15 cellular contexts compared by ENCODE assay signal in genomic region chr17:57924677-57925076, GRCh38. TPM values are rescaled to one million over a fixed set of nuclear protein-coding genes. Genes with fewer than 3 reads are reported as not detected.
A peak's percentile ranks its signal among the peaks of the same experiment; 100 is the strongest.
DNase-seq lines count a peak whose midpoint lies in the region; FAIRE-seq and TF ChIP-seq lines count a peak whose summit lies in the region.
"Had no signal": no experiment of that assay in that cellular context is flagged by ENCODE, and none has a peak within 500 bp of the region (broad histone marks: within the 10 kb centered on the region; RNA-seq: fewer than 3 reads in every experiment).

No MANE protein-coding gene starts in this region.

- peaks cover 3 to 11% (median 10%) of the 10 kb centered on the region in 3 donors for H3K27me3 Mint-ChIP-seq in immature natural killer cell (ENCODE audit: low read depth in 3 of 3)
- peaks cover 30% of the 10 kb centered on the region for H3K27me3 Mint-ChIP-seq in activated T-helper 1 cell treated with anti-CD3 and anti-CD28 coated beads, Interleukin-12 subunit alpha, Interleukin-12 subunit beta, Interleukin-2, Interleukin-4 antibody, amounts not matched to agents 30 ng/mL and 10 ng/mL and 1 ng/mL, durations not matched to agents 14 hours and 24 hours and 36 hours (ENCODE audit: insufficient read depth)

- no peaks in the 10 kb centered on the region for H3K36me3 Mint-ChIP-seq in immature natural killer cell
- no peaks in the 10 kb centered on the region for H3K36me3 Mint-ChIP-seq in activated T-helper 1 cell treated with anti-CD3 and anti-CD28 coated beads, Interleukin-12 subunit alpha, Interleukin-12 subunit beta, Interleukin-2, Interleukin-4 antibody, amounts not matched to agents 30 ng/mL and 10 ng/mL and 1 ng/mL, durations not matched to agents 14 hours and 24 hours and 36 hours (ENCODE audit: low read depth)
- H3K36me3 Mint-ChIP-seq: CD8-positive, alpha-beta T cell had no signal

- no peaks in the 10 kb centered on the region for H3K27me3 ChIP-seq in right atrium auricular region

- H3K27ac ChIP-seq in right atrium auricular region = peak overlapping the region; percentile 44 to 51
- peak overlapping the region; percentile 95 for H3K27ac ChIP-seq in substantia nigra (ENCODE audit: low read depth, low read length, poor library complexity, severe bottlenecking)
- H3K27ac ChIP-seq: thoracic aorta had no signal

- H3K4me3 ChIP-seq in right atrium auricular region = no peak overlapping the region
- H3K4me3 ChIP-seq: thoracic aorta had no signal

- no peaks in the 10 kb centered on the region for H3K9me3 Mint-ChIP-seq in immature natural killer cell
- no peaks in the 10 kb centered on the region for H3K9me3 Mint-ChIP-seq in activated T-helper 1 cell treated with anti-CD3 and anti-CD28 coated beads, Interleukin-12 subunit alpha, Interleukin-12 subunit beta, Interleukin-2, Interleukin-4 antibody, amounts not matched to agents 30 ng/mL and 10 ng/mL and 1 ng/mL, durations not matched to agents 14 hours and 24 hours and 36 hours
- H3K9me3 Mint-ChIP-seq: CD8-positive, alpha-beta T cell; HFFc6; T-helper 2 cell treated with Interferon-gamma antibody and Interleukin-4, amounts not matched to agents 5 μg/mL and 100 μg/mL, for 36 hours had no signal

- H3K27ac Mint-ChIP-seq in immature natural killer cell = no peak overlapping the region
- H3K27ac Mint-ChIP-seq in activated T-helper 1 cell treated with anti-CD3 and anti-CD28 coated beads, Interleukin-12 subunit alpha, Interleukin-12 subunit beta, Interleukin-2, Interleukin-4 antibody, amounts not matched to agents 30 ng/mL and 10 ng/mL and 1 ng/mL, durations not matched to agents 14 hours and 24 hours and 36 hours = no peak overlapping the region
- H3K27ac Mint-ChIP-seq: CD8-positive, alpha-beta T cell; HFFc6; T-helper 2 cell treated with Interferon-gamma antibody and Interleukin-4, amounts not matched to agents 5 μg/mL and 100 μg/mL, for 36 hours had no signal

- intact Hi-C loops in activated T-helper 1 cell treated with anti-CD3 and anti-CD28 coated beads, Interleukin-12 subunit alpha, Interleukin-12 subunit beta, Interleukin-2, Interleukin-4 antibody, amounts not matched to agents 30 ng/mL and 10 ng/mL and 1 ng/mL, durations not matched to agents 14 hours and 24 hours and 36 hours (cut with micrococcal nuclease) = no loop called here

- H3K4me1 ChIP-seq in right atrium auricular region = peaks cover 0 to 79% of the 10 kb centered on the region in 2 donors

- peak; percentile 88 for FAIRE-seq in RCC 7860 (lab: Jason Lieb, UNC)

- H3K36me3 ChIP-seq in right atrium auricular region = no peaks in the 10 kb centered on the region
- H3K36me3 ChIP-seq: thoracic aorta had no signal

- H3K9me3 ChIP-seq in right atrium auricular region = no peaks in the 10 kb centered on the region
- H3K9me3 ChIP-seq: thoracic aorta had no signal

- no peak for TF ChIP-seq CTCF in right atrium auricular region (IDR thresholded peaks at IDR 0.05)

- peaks cover 14 to 29% of the 10 kb centered on the region in 2 donors for H3K4me1 Mint-ChIP-seq in immature natural killer cell
- no peaks in the 10 kb centered on the region for H3K4me1 Mint-ChIP-seq in activated T-helper 1 cell treated with anti-CD3 and anti-CD28 coated beads, Interleukin-12 subunit alpha, Interleukin-12 subunit beta, Interleukin-2, Interleukin-4 antibody, amounts not matched to agents 30 ng/mL and 10 ng/mL and 1 ng/mL, durations not matched to agents 14 hours and 24 hours and 36 hours (ENCODE audit: low read depth)

- no peak overlapping the region for H3K4me3 Mint-ChIP-seq in immature natural killer cell
- H3K4me3 Mint-ChIP-seq in activated T-helper 1 cell treated with anti-CD3 and anti-CD28 coated beads, Interleukin-12 subunit alpha, Interleukin-12 subunit beta, Interleukin-2, Interleukin-4 antibody, amounts not matched to agents 30 ng/mL and 10 ng/mL and 1 ng/mL, durations not matched to agents 14 hours and 24 hours and 36 hours = no peak overlapping the region
- H3K4me3 Mint-ChIP-seq: CD8-positive, alpha-beta T cell; HFFc6; T-helper 2 cell treated with Interferon-gamma antibody and Interleukin-4, amounts not matched to agents 5 μg/mL and 100 μg/mL, for 36 hours had no signal

- DNase-seq in NCI-H187 (lab: John Stamatoyannopoulos, UW) (peak; percentile 50 to 71), RCC 7860 (ENCODE audit: low spot score) (peak; percentile 17), right atrium auricular region (ENCODE audit: low spot score) (no peak), substantia nigra (lab: John Stamatoyannopoulos, UW) (peak in 4 of 49 donors; percentile 21 to 35 (median 24)), immature natural killer cell (no peak), NCI-H1436 treated with DMSO at 0.1 percent for 48 hours (lab: John Stamatoyannopoulos, UW) (no peak)
- DNase-seq in stimulated activated CD4-positive, alpha-beta T cell treated with anti-CD3 and anti-CD28 coated beads, Interleukin-1b, Interleukin-23, amount 100 ng/mL, for 48 hours = no peak
- DNase-seq in activated T-helper 1 cell treated with anti-CD3 and anti-CD28 coated beads, Interleukin-12 subunit alpha, Interleukin-12 subunit beta, Interleukin-2, Interleukin-4 antibody, amounts not matched to agents 30 ng/mL and 10 ng/mL and 1 ng/mL, durations not matched to agents 14 hours and 24 hours and 36 hours (ENCODE audit: low spot score) = no peak
- DNase-seq: activated gamma-delta T cell; CD8-positive, alpha-beta T cell; central memory CD4-positive, alpha-beta T cell; HFFc6; NCI-H1930 had no signal

RNA-seq across cellular contexts. Expression of gene CUEDC1, which starts 30.5 kb away (rescaled TPM):
- total RNA-seq in right atrium auricular region = 10 to 100 TPM; 32.5 to 33.3 TPM
- polyA plus RNA-seq in immature natural killer cell = 1 to 10 TPM in 1 of 3 donors, under 1 TPM in 2; 0.43 to 2.5 (median 0.52) TPM
- total RNA-seq in activated T-helper 1 cell treated with anti-CD3 and anti-CD28 coated beads, Interleukin-12 subunit alpha, Interleukin-12 subunit beta, Interleukin-2, Interleukin-4 antibody, amounts not matched to agents 30 ng/mL and 10 ng/mL and 1 ng/mL, durations not matched to agents 14 hours and 24 hours and 36 hours = 0.37 TPM in 1 of 2 replicates, not detected in the other

Comparison
In these comparisons a context has a peak if more than half of its experiments do, and no peak if none do; other contexts are left out.
1. DNase-seq: peak in NCI-H187 (2 of 2) and RCC 7860 (single experiment); none in right atrium auricular region (single experiment), immature natural killer cell (0 of 3), NCI-H1436 treated with DMSO at 0.1 percent for 48 hours (single experiment), stimulated activated CD4-positive, alpha-beta T cell treated with anti-CD3 and anti-CD28 coated beads, Interleukin-1b, Interleukin-23, amount 100 ng/mL, for 48 hours (single experiment) and activated T-helper 1 cell treated with anti-CD3 and anti-CD28 coated beads, Interleukin-12 subunit alpha, Interleukin-12 subunit beta, Interleukin-2, Interleukin-4 antibody, amounts not matched to agents 30 ng/mL and 10 ng/mL and 1 ng/mL, durations not matched to agents 14 hours and 24 hours and 36 hours (single experiment).
2. RNA of gene CUEDC1, which starts 30.5 kb away (total RNA-seq): 32.5 to 33.3 TPM in right atrium auricular region; 0.37 TPM in activated T-helper 1 cell treated with anti-CD3 and anti-CD28 coated beads, Interleukin-12 subunit alpha, Interleukin-12 subunit beta, Interleukin-2, Interleukin-4 antibody, amounts not matched to agents 30 ng/mL and 10 ng/mL and 1 ng/mL, durations not matched to agents 14 hours and 24 hours and 36 hours; every median in the first group is over 10 times any median in the second.